In the genomic region with DNA sequence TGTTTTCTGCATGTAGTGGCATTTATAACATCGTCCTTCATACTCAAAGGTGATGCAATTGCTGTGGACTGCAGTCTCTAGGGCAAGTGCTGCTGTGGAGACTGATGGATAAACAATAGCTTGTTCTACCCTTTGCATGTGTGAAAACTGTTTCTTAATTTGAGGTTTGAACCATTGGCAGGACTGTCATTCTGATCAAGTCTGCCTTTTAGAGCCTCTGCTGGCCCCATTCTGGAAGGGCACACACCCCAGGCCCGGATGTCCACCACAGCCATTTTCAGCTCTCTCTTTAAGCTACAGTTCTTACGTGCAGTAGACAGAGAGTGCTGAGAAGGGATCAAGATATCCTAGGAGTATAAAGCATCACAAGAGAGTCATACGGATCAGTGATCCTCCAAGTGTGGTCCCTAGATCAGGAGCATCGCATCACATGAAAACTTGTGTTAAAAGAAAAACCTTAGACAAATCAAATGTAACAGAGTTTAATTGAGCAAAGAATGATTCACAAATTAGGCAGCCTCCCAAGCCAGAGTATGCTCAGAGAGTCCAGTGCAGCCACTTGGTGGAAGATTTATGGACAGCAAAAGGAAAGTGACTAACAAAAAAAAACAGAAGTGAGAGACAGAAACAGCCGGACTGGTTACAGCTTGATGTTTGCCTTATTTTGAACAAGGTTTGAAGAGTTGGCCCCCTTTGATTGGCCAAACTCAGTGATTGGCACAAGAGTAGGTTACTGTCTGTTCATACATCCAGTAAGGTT, we compare ENCODE assay signal across 8 cellular contexts. TPM values are rescaled to one million over a fixed set of nuclear protein-coding genes. Genes with fewer than 3 reads are reported as not detected.
DNase-seq lines count a peak whose midpoint lies in the region; ATAC-seq and TF ChIP-seq lines count a peak whose summit lies in the region.

No MANE protein-coding gene starts in this region.

- POLR2A ChIA-PET in activated CD8-positive, alpha-beta T cell treated with anti-CD3 and anti-CD28 coated beads for 36 hours (lab: Charles Lee) = no interaction called here

- H4K5ac ChIP-seq in mesendoderm (ENCODE audit: low read length) = no peak overlapping the region

- H3K9me3 ChIP-seq in HAP-1 = no peaks in the 10 kb centered on the region

- H3K4ac ChIP-seq in mesendoderm (ENCODE audit: low read depth, low read length) = no peak overlapping the region

- CTCF ChIA-PET in activated CD8-positive, alpha-beta T cell treated with anti-CD3 and anti-CD28 coated beads for 36 hours (lab: Charles Lee) = interaction anchor here (1.0 to 1.6 kb wide), 3 partner anchors 10 to 88 kb away, joined by 3 to 4 read pairs (median 3); no protein-coding TSS in a partner anchor

- H3K23ac ChIP-seq in mesendoderm (ENCODE audit: low read length) = no peak overlapping the region

- no peak overlapping the region for H2AK5ac ChIP-seq in mesendoderm (ENCODE audit: low read length)

- no CpG with 5 or more reads among the region's 6 CpGs for WGBS in mesendoderm (ENCODE audit: extremely low coverage, insufficient coverage, low lambda C conversion rate)

- no peaks in the 10 kb centered on the region for H3K9me3 Mint-ChIP-seq in activated CD8-positive, alpha-beta T cell treated with anti-CD3 and anti-CD28 coated beads for 36 hours

- H2BK5ac ChIP-seq in mesendoderm (ENCODE audit: low read length) = no peak overlapping the region

- peaks cover 12% of the 10 kb centered on the region for H3K27me3 Mint-ChIP-seq in activated CD8-positive, alpha-beta T cell treated with anti-CD3 and anti-CD28 coated beads for 36 hours

- H3K27me3 ChIP-seq in brain microvascular endothelial cell (replicated peaks) (no peaks in the 10 kb centered on the region), mesendoderm (ENCODE audit: insufficient read depth, low read length, poor library complexity) (no peaks in the 10 kb centered on the region), HAP-1 (ENCODE audit: low read depth) (no peaks in the 10 kb centered on the region)

- H3K56ac ChIP-seq in mesendoderm (ENCODE audit: low read length) = no peak overlapping the region

- no peaks in the 10 kb centered on the region for H3K36me3 Mint-ChIP-seq in activated CD8-positive, alpha-beta T cell treated with anti-CD3 and anti-CD28 coated beads for 36 hours (ENCODE audit: low read depth)

- H3K4me2 ChIP-seq in mesendoderm (ENCODE audit: low read length) = no peak overlapping the region

- H3K4me1 ChIP-seq in mesendoderm (ENCODE audit: control insufficient read depth, low read depth, low read length) (no peaks in the 10 kb centered on the region), HAP-1 (no peaks in the 10 kb centered on the region)

- H3K27ac ChIP-seq in brain microvascular endothelial cell (peak overlapping the region; percentile 24), mesendoderm (ENCODE audit: low read depth, low read length) (no peak overlapping the region)

- no peak overlapping the region for H3K27ac Mint-ChIP-seq in activated CD8-positive, alpha-beta T cell treated with anti-CD3 and anti-CD28 coated beads for 36 hours

- no peak for TF ChIP-seq CTCF in brain microvascular endothelial cell (IDR thresholded peaks at IDR 0.05; ENCODE audit: low read depth, low read length, missing control alignments)
- TF ChIP-seq CTCF in activated CD8-positive, alpha-beta T cell treated with anti-CD3 and anti-CD28 coated beads for 36 hours (IDR thresholded peaks at IDR 0.05) = no peak

- no peaks in the 10 kb centered on the region for H3K79me2 ChIP-seq in mesendoderm (ENCODE audit: control insufficient read depth, insufficient read depth, low read length)

- H3K4me3 ChIP-seq in brain microvascular endothelial cell (ENCODE audit: low read depth, low read length) (no peak overlapping the region), mesendoderm (ENCODE audit: low read length) (no peak overlapping the region), HAP-1 (no peak overlapping the region)

- H3K18ac ChIP-seq in mesendoderm (ENCODE audit: low read length) = no peak overlapping the region

- no peak overlapping the region for H3K9ac ChIP-seq in mesendoderm (ENCODE audit: low read length)

- peak; percentile 12 for DNase-seq in AG08396 (ENCODE audit: low spot score)
- DNase-seq in brain microvascular endothelial cell = peak; percentile 31
- peak; percentile 32 for DNase-seq in mesendoderm
- DNase-seq in activated CD8-positive, alpha-beta T cell treated with anti-CD3 and anti-CD28 coated beads for 36 hours = no peak
- no peak for DNase-seq in HAP-1 (ENCODE audit: low spot score in 2 of 2)
- DNase-seq in UCSD-AML1 (lab: John Stamatoyannopoulos, UW; ENCODE audit: unreplicated experiment) = no peak

- no peak overlapping the region for H3K4me3 Mint-ChIP-seq in activated CD8-positive, alpha-beta T cell treated with anti-CD3 and anti-CD28 coated beads for 36 hours

- H4K8ac ChIP-seq in mesendoderm (ENCODE audit: low read depth, low read length) = no peak overlapping the region

- H3K79me1 ChIP-seq in mesendoderm (ENCODE audit: low read length) = no peaks in the 10 kb centered on the region

- in situ Hi-C loops in brain microvascular endothelial cell (cut with HindIII; ENCODE audit: low pct_ligation_motif_present, low sequenced_read_pairs) = no loop called here
- in situ Hi-C loops in HAP-1 (cut with MboI; ENCODE audit: low sequenced_read_pairs) = no loop called here

- intact Hi-C loops in activated CD8-positive, alpha-beta T cell treated with anti-CD3 and anti-CD28 coated beads for 36 hours (cut with micrococcal nuclease) = no loop called here

- no peak overlapping the region for H2BK15ac ChIP-seq in mesendoderm (replicated peaks; ENCODE audit: low read depth)

- H3K36me3 ChIP-seq in brain microvascular endothelial cell (replicated peaks) = no peaks in the 10 kb centered on the region
- no peaks in the 10 kb centered on the region for H3K36me3 ChIP-seq in mesendoderm (ENCODE audit: control insufficient read depth, insufficient read depth, low read length)
- no peaks in the 10 kb centered on the region for H3K36me3 ChIP-seq in HAP-1 (replicated peaks)

- H2BK120ac ChIP-seq in mesendoderm (ENCODE audit: low read depth, low read length) = no peak overlapping the region

- H3K4me1 Mint-ChIP-seq in activated CD8-positive, alpha-beta T cell treated with anti-CD3 and anti-CD28 coated beads for 36 hours (ENCODE audit: low read depth) = peaks cover 9% of the 10 kb centered on the region

- ATAC-seq in GM21515 (IDR thresholded peaks at IDR 0.05; ENCODE audit: unreplicated experiment) = peak; percentile 59
- ATAC-seq in HG03565 (IDR thresholded peaks at IDR 0.05; ENCODE audit: unreplicated experiment) = peak; percentile 57
- no peak for ATAC-seq in activated CD8-positive, alpha-beta T cell treated with anti-CD3 and anti-CD28 coated beads for 36 hours

RNA-seq across cellular contexts. Expression of gene FRK, which starts 52.0 kb away (rescaled TPM):
- polyA plus RNA-seq in mesendoderm (2013, experiment 1 of 2) = 0.06 TPM
- polyA plus RNA-seq in mesendoderm (2013, experiment 2 of 2) = 0.04 TPM
- total RNA-seq in activated CD8-positive, alpha-beta T cell treated with anti-CD3 and anti-CD28 coated beads for 36 hours = under 1 TPM; 0.04 to 0.07 TPM

Comparison
In these comparisons a context has a peak if more than half of its experiments do, and no peak if none do; other contexts are left out.
1. DNase-seq: peak in AG08396 (single experiment), brain microvascular endothelial cell (single experiment) and mesendoderm (single experiment); none in activated CD8-positive, alpha-beta T cell treated with anti-CD3 and anti-CD28 coated beads for 36 hours (single experiment), HAP-1 (0 of 2) and UCSD-AML1 (single experiment).